ENCODE assay signal across 8 cellular contexts in the genomic region with DNA sequence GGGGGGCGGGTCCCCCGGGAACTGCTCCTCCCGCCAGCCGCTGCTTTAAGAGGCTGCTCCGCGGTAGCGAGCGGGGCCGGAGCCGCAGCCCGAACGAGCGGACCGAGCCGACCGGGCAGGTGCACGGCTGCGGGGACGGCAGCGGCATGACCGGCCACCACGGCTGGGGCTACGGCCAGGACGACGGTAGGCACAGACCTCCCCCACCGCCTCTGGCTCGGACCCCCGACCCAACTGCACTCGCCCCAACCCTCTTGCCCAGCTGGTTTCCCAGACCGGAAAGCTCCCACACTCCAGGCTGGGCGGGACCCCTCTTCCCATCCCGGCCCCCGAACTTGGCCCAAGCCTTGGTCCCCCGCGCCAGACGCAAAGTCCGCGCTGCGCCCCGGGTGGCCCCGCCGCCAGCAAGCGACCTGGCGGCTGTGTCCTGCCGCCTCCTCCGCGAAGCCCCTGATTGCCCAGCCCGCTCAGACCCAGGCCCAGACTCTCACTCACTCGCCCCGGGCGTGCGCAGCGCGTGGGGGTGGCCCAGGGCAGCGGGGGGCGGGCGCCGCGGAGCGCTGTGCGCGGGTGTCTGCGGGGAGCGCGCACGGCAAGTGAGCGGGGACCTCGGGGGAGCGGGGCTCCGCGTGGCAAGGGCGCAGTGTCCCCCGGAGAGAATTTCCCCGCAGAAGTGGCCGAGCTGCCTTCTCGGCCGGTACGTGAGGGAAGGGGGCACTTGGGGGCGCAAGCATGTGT. TPM values are rescaled to one million over a fixed set of nuclear protein-coding genes. Genes with fewer than 3 reads are reported as not detected.
DNase-seq lines count a peak whose midpoint lies in the region; ATAC-seq and TF ChIP-seq lines count a peak whose summit lies in the region.

A gene (plus strand): TSS at position 73 of the 738 bp plus-strand sequence. CDS start 74 bp downstream, at position 147.

- H3K27ac ChIP-seq in effector memory CD4-positive, alpha-beta T cell (ENCODE audit: insufficient read depth, low read length, poor library complexity, severe bottlenecking), result no peak within 1 kb of the TSS
- H3K27ac ChIP-seq in mesodermal cell (ENCODE audit: low read depth, low read length, severe bottlenecking) (no peak within 1 kb of the TSS), upper lobe of left lung (no peak within 1 kb of the TSS)

- 2 to 4% methylated on average over 57 to 69 of the region's 79 CpGs for WGBS in mesodermal cell (ENCODE audit: insufficient coverage in 2 of 2), 2 experiments
- 0 to 3% methylated on average over 5 to 50 of the region's 79 CpGs for WGBS in upper lobe of left lung, 2 donors

- peaks cover 3% of the 10 kb centered on the region for H3K27me3 ChIP-seq in effector memory CD4-positive, alpha-beta T cell (replicated peaks; ENCODE audit: control insufficient read depth, insufficient read depth, low read length, poor library complexity, severe bottlenecking)
- peaks cover 0 to 18% (median 8%) of the 10 kb centered on the region in 4 donors for H3K27me3 ChIP-seq in upper lobe of left lung

- peak; percentile 60 for DNase-seq in activated effector memory CD4-positive, alpha-beta T cell treated with anti-CD3 and anti-CD28 coated beads, Interleukin-2, amount 50 U/mL, for 16 hours
- no peak for DNase-seq in activated effector memory CD4-positive, alpha-beta T cell treated with Interleukin-2 at 50 U/mL for 16 hours
- DNase-seq in effector memory CD4-positive, alpha-beta T cell, result no peak
- DNase-seq in upper lobe of left lung (peak in 1 of 2 donors; percentile 86), AG08395 (ENCODE audit: low spot score) (no peak), NCI-H446 treated with DMSO at 0.1 percent for 48 hours (lab: John Stamatoyannopoulos, UW) (no peak)

- H3K4me1 ChIP-seq in effector memory CD4-positive, alpha-beta T cell (ENCODE audit: control insufficient read depth, insufficient read depth, low read length, poor library complexity, severe bottlenecking), result peaks cover 10% of the 10 kb centered on the region
- H3K4me1 ChIP-seq in mesodermal cell (ENCODE audit: control insufficient read depth, insufficient read depth, low read length, poor library complexity, severe bottlenecking), result no peaks in the 10 kb centered on the region
- H3K4me1 ChIP-seq in upper lobe of left lung, result peaks cover 13 to 14% (median 14%) of the 10 kb centered on the region in 4 donors

- no peak for TF ChIP-seq POLR2A in upper lobe of left lung (IDR thresholded peaks at IDR 0.05)

- peak within 1 kb of the TSS; percentile 35 for H3K4me3 ChIP-seq in effector memory CD4-positive, alpha-beta T cell (ENCODE audit: insufficient read depth, low read depth, low read length, poor library complexity, severe bottlenecking)
- H3K4me3 ChIP-seq in mesodermal cell (ENCODE audit: extremely low read depth, insufficient read depth, low read length, poor library complexity, severe bottlenecking), result peak within 1 kb of the TSS; percentile 26
- peak within 1 kb of the TSS; percentile 22 to 47 (median 38) for H3K4me3 ChIP-seq in upper lobe of left lung

- TF ChIP-seq CTCF in upper lobe of left lung (IDR thresholded peaks at IDR 0.05), result no peak

- H3K9me3 ChIP-seq in effector memory CD4-positive, alpha-beta T cell (ENCODE audit: control insufficient read depth, low read length), result no peaks in the 10 kb centered on the region
- no peaks in the 10 kb centered on the region for H3K9me3 ChIP-seq in mesodermal cell (ENCODE audit: control insufficient read depth, low read length)
- H3K9me3 ChIP-seq in upper lobe of left lung, result no peaks in the 10 kb centered on the region

- TF ChIP-seq EP300 in upper lobe of left lung (IDR thresholded peaks at IDR 0.05), result no peak

- ATAC-seq in upper lobe of left lung (ENCODE audit: low FRiP score in 2 of 2), result peak in 1 of 2 donors; percentile 54
- no peak for ATAC-seq in GM18511 (IDR thresholded peaks at IDR 0.05; ENCODE audit: unreplicated experiment)

- no peaks in the 10 kb centered on the region for H3K36me3 ChIP-seq in effector memory CD4-positive, alpha-beta T cell (ENCODE audit: control insufficient read depth, insufficient read depth, low read length)
- H3K36me3 ChIP-seq in mesodermal cell (ENCODE audit: control insufficient read depth, insufficient read depth, low read length) (no peaks in the 10 kb centered on the region), upper lobe of left lung (no peaks in the 10 kb centered on the region)

RNA-seq across cellular contexts. Expression of the gene that starts here (rescaled TPM):
- not detected for polyA plus RNA-seq in mesodermal cell (2013, experiment 1 of 2)
- polyA plus RNA-seq in mesodermal cell (2013, experiment 2 of 2), result not detected
- total RNA-seq in upper lobe of left lung, result not detected
